In the genomic region with DNA sequence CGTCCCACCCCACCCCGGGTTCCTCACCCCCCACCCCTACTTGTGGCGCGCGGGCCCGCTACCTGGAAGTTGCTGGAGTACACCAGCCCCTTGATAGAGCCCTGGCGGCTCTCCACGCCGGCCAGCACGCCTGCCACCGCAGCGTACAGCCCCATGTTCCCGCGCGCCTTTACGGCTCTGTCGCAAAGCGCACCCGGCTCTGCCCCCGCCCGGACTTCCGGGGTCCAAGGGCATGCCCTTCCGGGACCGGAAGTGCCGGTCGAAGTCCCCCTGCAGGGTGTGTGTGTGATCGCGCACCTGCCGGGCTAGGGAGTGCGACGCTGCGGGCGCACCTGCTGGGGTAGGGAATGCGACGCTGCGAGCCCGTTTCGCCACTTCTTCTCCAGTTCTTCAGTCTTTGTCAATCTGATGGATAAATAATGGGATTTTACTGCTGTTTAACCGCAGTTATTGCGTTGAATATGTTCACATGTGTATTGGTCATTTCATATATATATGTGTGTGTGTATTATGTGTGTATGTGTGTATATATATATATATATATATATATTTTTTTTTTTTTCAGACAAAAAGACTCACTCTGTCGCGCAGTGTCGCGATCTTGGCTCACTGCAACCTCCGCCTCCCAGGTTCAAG, we compare ENCODE assay signal across 8 cellular contexts. TPM values are rescaled to one million over a fixed set of nuclear protein-coding genes. Genes with fewer than 3 reads are reported as not detected.
DNase-seq lines count a peak whose midpoint lies in the region; ATAC-seq, FAIRE-seq and TF ChIP-seq lines count a peak whose summit lies in the region.
"Not testable (repeated sequence)": the region's sequence is repeated elsewhere in the genome, so short reads cannot be mapped to it uniquely, and the experiment has no call there.

No MANE protein-coding gene starts in this region.

- TF ChIP-seq CTCF in coronary artery (IDR thresholded peaks at IDR 0.05); HepG2 (CRISPR knock-in tag; IDR thresholded peaks at IDR 0.05): not testable (repeated sequence)

- not testable (repeated sequence) for TF ChIP-seq EP300 in HepG2 (IDR thresholded peaks at IDR 0.05; ENCODE audit: low read depth in 2 of 2, low read length in 2 of 2); HepG2 (CRISPR knock-in tag; IDR thresholded peaks at IDR 0.05; ENCODE audit: borderline replicate concordance)

- ATAC-seq in GM19397 (IDR thresholded peaks at IDR 0.05; ENCODE audit: unreplicated experiment) (peak; percentile 90), HG02798 (IDR thresholded peaks at IDR 0.05; ENCODE audit: poor library complexity, unreplicated experiment) (peak; percentile 88), HG03558 (IDR thresholded peaks at IDR 0.05; ENCODE audit: extremely low read depth, unreplicated experiment) (peak; percentile 82), HepG2 (peak; percentile 86)
- ATAC-seq in stimulated activated effector memory CD8-positive, alpha-beta T cell treated with anti-CD3 and anti-CD28 coated beads, Interleukin-12 subunit alpha, Interleukin-12 subunit beta, amount 100 ng/mL, for 72 hours, result peak; percentile 97

- intact Hi-C loops in activated CD4-positive, alpha-beta T cell treated with anti-CD3 and anti-CD28 coated beads, Interleukin-2, amount 10 ng/mL, durations not matched to agents 24 days and 14 days (cut with micrococcal nuclease); HepG2 (cut with micrococcal nuclease; ENCODE audit: unreplicated experiment): not testable (repeated sequence)

- H3K79me2 ChIP-seq in HepG2 (ENCODE audit: insufficient read depth, low read length), result not testable (repeated sequence)

- CTCF ChIA-PET in CD8-positive, alpha-beta memory T cell (lab: Charles Lee); HepG2 (lab: Yijun Ruan, JAX; ENCODE audit: low intra/inter-chr PET ratio, low total read pairs): not testable (repeated sequence)

- not testable (repeated sequence) for H2AFZ ChIP-seq in HepG2 (ENCODE audit: low read length)

- TF ChIP-seq RAD21 in HepG2 (CRISPR knock-in tag; IDR thresholded peaks at IDR 0.05), result not testable (repeated sequence)

- H3K27ac ChIP-seq in CD8-positive, alpha-beta memory T cell (ENCODE audit: low read depth, low read length); coronary artery; HepG2 (ENCODE audit: extremely low read length, insufficient read depth, low read length): not testable (repeated sequence)

- peak; percentile 94 for FAIRE-seq in HepG2 (lab: Jason Lieb, UNC)

- not testable (repeated sequence) for H3K4me1 ChIP-seq in CD8-positive, alpha-beta memory T cell (ENCODE audit: insufficient read depth, low read length); HepG2 (ENCODE audit: insufficient read depth, low read length)

- peak in 3 of 5 donors; percentile 11 to 49 (median 21) for DNase-seq in CD8-positive, alpha-beta memory T cell
- DNase-seq in activated CD4-positive, alpha-beta T cell treated with anti-CD3 and anti-CD28 coated beads, Interleukin-2, amount 10 ng/mL, durations not matched to agents 24 days and 14 days, result peak; percentile 68
- DNase-seq in coronary artery (ENCODE audit: low spot score); HepG2 (ENCODE audit: low spot score): not testable (repeated sequence)
- DNase-seq in stimulated activated effector memory CD8-positive, alpha-beta T cell treated with anti-CD3 and anti-CD28 coated beads, Interleukin-12 subunit alpha, Interleukin-12 subunit beta, amount 100 ng/mL, for 72 hours (ENCODE audit: low spot score in 2 of 2), result peak in 1 of 2 donors; percentile 61

- POLR2A ChIA-PET in CD8-positive, alpha-beta memory T cell (lab: Charles Lee); HepG2 (lab: Yijun Ruan, JAX): not testable (repeated sequence)

- H3K27me3 ChIP-seq in CD8-positive, alpha-beta memory T cell (ENCODE audit: insufficient read depth, low read length, poor library complexity, severe bottlenecking); HepG2 (ENCODE audit: control insufficient read depth in 1 of 2, insufficient read depth in 2 of 2, low read length in 2 of 2): not testable (repeated sequence)

- in situ Hi-C loops in HepG2 (cut with HindIII; ENCODE audit: extremely low pct_ligation_motif_present, low pct_unique_long_range_greater_than_20kb), result not testable (repeated sequence)

- H3K4me3 Mint-ChIP-seq in CD8-positive, alpha-beta memory T cell, result peak overlapping the region; percentile 58 to 89 (median 79)
- peak overlapping the region; percentile 77 for H3K4me3 Mint-ChIP-seq in activated CD4-positive, alpha-beta T cell treated with anti-CD3 and anti-CD28 coated beads, Interleukin-2, amount 10 ng/mL, durations not matched to agents 24 days and 14 days
- H3K4me3 Mint-ChIP-seq in stimulated activated effector memory CD8-positive, alpha-beta T cell treated with anti-CD3 and anti-CD28 coated beads, Interleukin-12 subunit alpha, Interleukin-12 subunit beta, amount 100 ng/mL, for 72 hours, result peak overlapping the region; percentile 43

- H3K36me3 Mint-ChIP-seq in CD8-positive, alpha-beta memory T cell; activated CD4-positive, alpha-beta T cell treated with anti-CD3 and anti-CD28 coated beads, Interleukin-2, amount 10 ng/mL, durations not matched to agents 24 days and 14 days (ENCODE audit: low read depth); stimulated activated effector memory CD8-positive, alpha-beta T cell treated with anti-CD3 and anti-CD28 coated beads, Interleukin-12 subunit alpha, Interleukin-12 subunit beta, amount 100 ng/mL, for 72 hours: not testable (repeated sequence)

- not testable (repeated sequence) for H3K36me3 ChIP-seq in CD8-positive, alpha-beta memory T cell (ENCODE audit: insufficient read depth, low read length); HepG2 (replicated peaks in 1 of 2; ENCODE audit: control insufficient read depth in 1 of 2, insufficient read depth in 2 of 2, low read length in 2 of 2)

- H3K9me3 ChIP-seq in CD8-positive, alpha-beta memory T cell (ENCODE audit: low read length); HepG2 (ENCODE audit: low read length): not testable (repeated sequence)

- not testable (repeated sequence) for H3K9ac ChIP-seq in HepG2 (ENCODE audit: insufficient read depth, low read depth, low read length)

- peak overlapping the region in 5 of 8 donors; percentile 46 to 90 (median 68) for H3K27ac Mint-ChIP-seq in CD8-positive, alpha-beta memory T cell
- H3K27ac Mint-ChIP-seq in activated CD4-positive, alpha-beta T cell treated with anti-CD3 and anti-CD28 coated beads, Interleukin-2, amount 10 ng/mL, durations not matched to agents 24 days and 14 days, result peak overlapping the region; percentile 83
- not testable (repeated sequence) for H3K27ac Mint-ChIP-seq in stimulated activated effector memory CD8-positive, alpha-beta T cell treated with anti-CD3 and anti-CD28 coated beads, Interleukin-12 subunit alpha, Interleukin-12 subunit beta, amount 100 ng/mL, for 72 hours

- not testable (repeated sequence) for H3K4me3 ChIP-seq in CD8-positive, alpha-beta memory T cell (ENCODE audit: low read length)
- H3K4me3 ChIP-seq in coronary artery, result peak overlapping the region; percentile 65
- H3K4me3 ChIP-seq in HepG2 (replicated peaks in 1 of 3; ENCODE audit: insufficient read depth in 1 of 3, low read depth in 2 of 3, low read length in 3 of 3), result peak overlapping the region in 1 of 3 experiments; percentile 38; a peak in 2 of 6 replicates

- H3K9me3 Mint-ChIP-seq in CD8-positive, alpha-beta memory T cell; activated CD4-positive, alpha-beta T cell treated with anti-CD3 and anti-CD28 coated beads, Interleukin-2, amount 10 ng/mL, durations not matched to agents 24 days and 14 days; stimulated activated effector memory CD8-positive, alpha-beta T cell treated with anti-CD3 and anti-CD28 coated beads, Interleukin-12 subunit alpha, Interleukin-12 subunit beta, amount 100 ng/mL, for 72 hours: not testable (repeated sequence)

- not testable (repeated sequence) for H3K4me1 Mint-ChIP-seq in CD8-positive, alpha-beta memory T cell; activated CD4-positive, alpha-beta T cell treated with anti-CD3 and anti-CD28 coated beads, Interleukin-2, amount 10 ng/mL, durations not matched to agents 24 days and 14 days; stimulated activated effector memory CD8-positive, alpha-beta T cell treated with anti-CD3 and anti-CD28 coated beads, Interleukin-12 subunit alpha, Interleukin-12 subunit beta, amount 100 ng/mL, for 72 hours

- WGBS in HepG2 (ENCODE audit: low lambda C conversion rate), result 8% methylated on average over 2 of the region's 45 CpGs

- not testable (repeated sequence) for TF ChIP-seq POLR2A in HepG2 (IDR thresholded peaks at IDR 0.05; ENCODE audit: insufficient read depth in 1 of 2, low read depth in 2 of 2, low read length in 2 of 2)

- H3K27me3 Mint-ChIP-seq in CD8-positive, alpha-beta memory T cell; activated CD4-positive, alpha-beta T cell treated with anti-CD3 and anti-CD28 coated beads, Interleukin-2, amount 10 ng/mL, durations not matched to agents 24 days and 14 days: not testable (repeated sequence)

- not testable (repeated sequence) for H3K4me2 ChIP-seq in HepG2 (ENCODE audit: low read depth, low read length)

- not testable (repeated sequence) for H4K20me1 ChIP-seq in HepG2 (ENCODE audit: insufficient read depth, low read length)

- not testable (repeated sequence) for BruUV-seq in HepG2 (replicated peaks; lab: Mats Ljungman, UMichigan)

RNA-seq across cellular contexts. Expression of a gene that starts 14.6 kb away (rescaled TPM):
- under 1 TPM; 0.63 to 0.64 TPM for total RNA-seq in CD8-positive, alpha-beta memory T cell
- not detected for polyA plus RNA-seq in CD8-positive, alpha-beta memory T cell
- 0.33 and 2.1 TPM in 2 replicates for total RNA-seq in activated CD4-positive, alpha-beta T cell treated with anti-CD3 and anti-CD28 coated beads, Interleukin-2, amount 10 ng/mL, durations not matched to agents 24 days and 14 days
- 0.88 and 1.4 TPM in 2 replicates for total RNA-seq in HepG2 (2016; rRNA removed; fragmentation: Illumina TruSeq; extraction: Trizol)
- total RNA-seq in HepG2 (2016; cell fraction: cytosol; rRNA removed; fragmentation: Illumina TruSeq; extraction: Trizol; ENCODE audit: low read depth), result 0.71 TPM in 1 of 2 replicates, not detected in the other
- 0.94 and 2.2 TPM in 2 replicates for total RNA-seq in HepG2 (2016; cell fraction: insoluble cytoplasmic fraction; rRNA removed; fragmentation: Illumina TruSeq; extraction: Trizol)
- 0.37 and 0.72 TPM in 2 replicates for total RNA-seq in HepG2 (2016; cell fraction: membrane; rRNA removed; fragmentation: Illumina TruSeq; extraction: Trizol)
- total RNA-seq in HepG2 (2016; cell fraction: nucleus; rRNA removed; fragmentation: Illumina TruSeq; extraction: Trizol), result 1.4 and 1.5 TPM in 2 replicates
- polyA plus RNA-seq in HepG2 (2011; rRNA removed), result 0.51 and 0.61 TPM in 2 replicates
- 0.18 and 0.48 TPM in 2 replicates for polyA plus RNA-seq in HepG2 (2011; cell fraction: cytosol; rRNA removed)
- polyA plus RNA-seq in HepG2 (2011; cell fraction: nucleus; rRNA removed), result 8.5 and 14.9 TPM in 2 replicates
- 0.90 and 1.1 TPM in 2 replicates for polyA plus RNA-seq in HepG2 (2012)
- polyA plus RNA-seq in HepG2 (2016; cell fraction: cytosol; fragmentation: Illumina TruSeq; extraction: Trizol; ENCODE audit: low read depth), result 0.32 TPM in 1 of 2 replicates, not detected in the other
- polyA plus RNA-seq in HepG2 (2016; cell fraction: insoluble cytoplasmic fraction; fragmentation: Illumina TruSeq; extraction: Trizol; ENCODE audit: low read depth), result 1.3 and 2.3 TPM in 2 replicates
- polyA plus RNA-seq in HepG2 (2016; cell fraction: membrane; fragmentation: Illumina TruSeq; extraction: Trizol; ENCODE audit: low read depth), result 0.42 and 1.2 TPM in 2 replicates
- polyA plus RNA-seq in HepG2 (2016; cell fraction: nucleus; fragmentation: Illumina TruSeq; extraction: Trizol; ENCODE audit: insufficient read depth, low read depth), result 2.9 and 3.1 TPM in 2 replicates
- polyA minus RNA-seq in HepG2 (2011; rRNA and poly(A)+ RNA removed; ENCODE audit: low replicate concordance), result 0.14 and 1.6 TPM in 2 replicates
- not detected in 2 replicates for polyA minus RNA-seq in HepG2 (2011; cell fraction: cytosol; rRNA and poly(A)+ RNA removed)
- polyA minus RNA-seq in HepG2 (2011; cell fraction: nucleus; rRNA and poly(A)+ RNA removed), result 0.77 TPM in 1 of 2 replicates, not detected in the other

RNA-seq across cellular contexts. Expression of a gene that starts 29.8 kb away (rescaled TPM):
- total RNA-seq in CD8-positive, alpha-beta memory T cell, result 10 to 100 TPM; 65.7 to 68.7 TPM
- 18.7 TPM for polyA plus RNA-seq in CD8-positive, alpha-beta memory T cell
- total RNA-seq in activated CD4-positive, alpha-beta T cell treated with anti-CD3 and anti-CD28 coated beads, Interleukin-2, amount 10 ng/mL, durations not matched to agents 24 days and 14 days, result 69.7 and 70.2 TPM in 2 replicates
- total RNA-seq in HepG2 (2016; rRNA removed; fragmentation: Illumina TruSeq; extraction: Trizol), result 8.4 and 12.7 TPM in 2 replicates
- total RNA-seq in HepG2 (2016; cell fraction: cytosol; rRNA removed; fragmentation: Illumina TruSeq; extraction: Trizol; ENCODE audit: low read depth), result 7.3 and 8.9 TPM in 2 replicates
- 8.1 and 12.1 TPM in 2 replicates for total RNA-seq in HepG2 (2016; cell fraction: insoluble cytoplasmic fraction; rRNA removed; fragmentation: Illumina TruSeq; extraction: Trizol)
- total RNA-seq in HepG2 (2016; cell fraction: membrane; rRNA removed; fragmentation: Illumina TruSeq; extraction: Trizol), result 9.6 and 11.2 TPM in 2 replicates
- 15.4 and 17.1 TPM in 2 replicates for total RNA-seq in HepG2 (2016; cell fraction: nucleus; rRNA removed; fragmentation: Illumina TruSeq; extraction: Trizol)
- 9.2 and 10.3 TPM in 2 replicates for polyA plus RNA-seq in HepG2 (2011; rRNA removed)
- polyA plus RNA-seq in HepG2 (2011; cell fraction: cytosol; rRNA removed), result 6.9 and 7.8 TPM in 2 replicates
- 26.7 and 30.4 TPM in 2 replicates for polyA plus RNA-seq in HepG2 (2011; cell fraction: nucleus; rRNA removed)
- polyA plus RNA-seq in HepG2 (2012), result 24.9 and 31.2 TPM in 2 replicates
- polyA plus RNA-seq in HepG2 (2016; cell fraction: cytosol; fragmentation: Illumina TruSeq; extraction: Trizol; ENCODE audit: low read depth), result 2.0 and 2.4 TPM in 2 replicates
- polyA plus RNA-seq in HepG2 (2016; cell fraction: insoluble cytoplasmic fraction; fragmentation: Illumina TruSeq; extraction: Trizol; ENCODE audit: low read depth), result 28.5 and 38.3 TPM in 2 replicates
- polyA plus RNA-seq in HepG2 (2016; cell fraction: membrane; fragmentation: Illumina TruSeq; extraction: Trizol; ENCODE audit: low read depth), result 10.4 and 10.5 TPM in 2 replicates
- polyA plus RNA-seq in HepG2 (2016; cell fraction: nucleus; fragmentation: Illumina TruSeq; extraction: Trizol; ENCODE audit: insufficient read depth, low read depth), result 58.9 and 64.1 TPM in 2 replicates
- 14.3 and 15.0 TPM in 2 replicates for polyA minus RNA-seq in HepG2 (2011; rRNA and poly(A)+ RNA removed; ENCODE audit: low replicate concordance)
- 13.8 and 14.0 TPM in 2 replicates for polyA minus RNA-seq in HepG2 (2011; cell fraction: cytosol; rRNA and poly(A)+ RNA removed)
- polyA minus RNA-seq in HepG2 (2011; cell fraction: nucleus; rRNA and poly(A)+ RNA removed), result 13.9 and 14.9 TPM in 2 replicates
